Comparison of ENCODE assay signal across 8 cellular contexts in genomic region chr2:226792155-226792871, GRCh38. TPM values are rescaled to one million over a fixed set of nuclear protein-coding genes. Genes with fewer than 3 reads are reported as not detected.
DNase-seq lines count a peak whose midpoint lies in the region; ATAC-seq, FAIRE-seq and TF ChIP-seq lines count a peak whose summit lies in the region.

No MANE protein-coding gene starts in this region.

- H3K9me3 ChIP-seq in suprapubic skin: no peaks in the 10 kb centered on the region

- peak; percentile 39 for DNase-seq in H7
- no peak for DNase-seq in suprapubic skin (ENCODE audit: low spot score in 2 of 2)
- no peak for DNase-seq in erythroblast (lab: John Stamatoyannopoulos, UW)

- peaks cover 2% of the 10 kb centered on the region for H3K36me3 Mint-ChIP-seq in activated naive CD8-positive, alpha-beta T cell

- peaks cover 99% of the 10 kb centered on the region for H3K79me2 ChIP-seq in ACC112 (ENCODE audit: control insufficient read depth, insufficient read depth, low read length, unreplicated experiment)

- peak overlapping the region; percentile 74 for H3K4me3 Mint-ChIP-seq in activated naive CD8-positive, alpha-beta T cell

- H3K36me3 ChIP-seq in ACC112 (ENCODE audit: insufficient read depth, low read length) (peaks cover 51% of the 10 kb centered on the region), H7 (replicated peaks; ENCODE audit: control insufficient read depth, insufficient read depth, low read length) (peaks cover 7% of the 10 kb centered on the region), suprapubic skin (no peaks in the 10 kb centered on the region)

- no peaks in the 10 kb centered on the region for H3K27me3 ChIP-seq in ACC112 (ENCODE audit: insufficient read depth, low read length)
- no peaks in the 10 kb centered on the region for H3K27me3 ChIP-seq in H7 (ENCODE audit: control insufficient read depth, insufficient read depth, low read length)
- H3K27me3 ChIP-seq in suprapubic skin: no peaks in the 10 kb centered on the region

- H3K4me3 ChIP-seq in ACC112 (ENCODE audit: low read depth, low read length) (peak overlapping the region; percentile 95), H7 (ENCODE audit: insufficient read depth, low read depth, low read length) (peak overlapping the region; percentile 45), suprapubic skin (peak overlapping the region; percentile 68)

- TF ChIP-seq POLR2A in suprapubic skin (IDR thresholded peaks at IDR 0.05): no peak
- TF ChIP-seq POLR2A in erythroblast (IDR thresholded peaks at IDR 0.05; ENCODE audit: low read length): no peak

- ATAC-seq in HG03432 (IDR thresholded peaks at IDR 0.05; ENCODE audit: unreplicated experiment) (no peak), HG03045 (IDR thresholded peaks at IDR 0.05; ENCODE audit: unreplicated experiment) (no peak)

- H3K27me3 Mint-ChIP-seq in activated naive CD8-positive, alpha-beta T cell: no peaks in the 10 kb centered on the region

- no peaks in the 10 kb centered on the region for H3K9me3 Mint-ChIP-seq in activated naive CD8-positive, alpha-beta T cell (ENCODE audit: low read depth)

- FAIRE-seq in islet of Langerhans (lab: Jason Lieb, UNC): peak; percentile 51

- TF ChIP-seq EP300 in suprapubic skin (IDR thresholded peaks at IDR 0.05): no peak

- peak overlapping the region; percentile 92 for H3K27ac ChIP-seq in ACC112 (ENCODE audit: low read depth, low read length)
- peak overlapping the region; percentile 94 for H3K27ac ChIP-seq in suprapubic skin

- H2AFZ ChIP-seq in ACC112 (ENCODE audit: low read length, unreplicated experiment): no peak overlapping the region

- 39% methylated on average over 7 of the region's 7 CpGs for WGBS in suprapubic skin

- H3K4me1 ChIP-seq in ACC112 (ENCODE audit: control insufficient read depth, insufficient read depth, low read length, unreplicated experiment) (peaks cover 53% of the 10 kb centered on the region), suprapubic skin (peaks cover 71% of the 10 kb centered on the region)

- H3K27ac Mint-ChIP-seq in activated naive CD8-positive, alpha-beta T cell: peak overlapping the region; percentile 75

- TF ChIP-seq CTCF in suprapubic skin (IDR thresholded peaks at IDR 0.05): no peak

- peaks cover 53% of the 10 kb centered on the region for H3K4me1 Mint-ChIP-seq in activated naive CD8-positive, alpha-beta T cell (ENCODE audit: low read depth)

RNA-seq across cellular contexts. Expression of gene IRS1, which starts 7.3 kb away (rescaled TPM):
- total RNA-seq in H7 (2014; rRNA removed; shearing (Covaris generic)): 15.2 and 17.1 TPM in 2 replicates
- 10 to 100 TPM; 18.4 to 40.7 (median 28.1) TPM for total RNA-seq in suprapubic skin

RNA-seq across cellular contexts. Expression of gene RHBDD1, which starts 43.5 kb away (rescaled TPM):
- total RNA-seq in H7 (2014; rRNA removed; shearing (Covaris generic)): 6.9 and 8.7 TPM in 2 replicates
- total RNA-seq in suprapubic skin: 10 to 100 TPM; 14.0 to 41.8 (median 20.7) TPM

Comparison
In these comparisons a context has a peak if more than half of its experiments do, and no peak if none do; other contexts are left out.
1. H3K4me3 ChIP-seq: peak in every context shown above with its lines; median percentile 95 in ACC112; 68 in suprapubic skin; 45 in H7.